Comparison of ENCODE assay signal across 8 cellular contexts in genomic region chr1:150974580-150975478, GRCh38. TPM values are rescaled to one million over a fixed set of nuclear protein-coding genes. Genes with fewer than 3 reads are reported as not detected.
DNase-seq lines count a peak whose midpoint lies in the region; ATAC-seq and TF ChIP-seq lines count a peak whose summit lies in the region.

TSS of gene CERS2 (minus strand) at chr1:150974835. CDS start at chr1:150969090, 5,745 bp downstream.

- intact Hi-C loops in ovary (cut with DNase I) (loop anchor here in 2 of 4 donors (5.0 to 10.0 kb wide), 3 partner anchors 50 to 413 kb away; partner anchors contain the start of genes ENSA (in 1 of the 2) and SETDB1 (in 1 of the 2)), thyroid gland (cut with DNase I) (no loop called here)

- peak within 1 kb of the TSS; percentile 90 for H3K27ac Mint-ChIP-seq in activated naive CD8-positive, alpha-beta T cell
- peak within 1 kb of the TSS; percentile 70 for H3K27ac Mint-ChIP-seq in glutamatergic neuron (ENCODE audit: unreplicated experiment)

- H4K20me1 ChIP-seq in SK-N-SH (ENCODE audit: insufficient read depth) = peaks cover 38% of the 10 kb centered on the region

- WGBS in SK-N-SH (ENCODE audit: low lambda C conversion rate) = 19% methylated on average over 29 of the region's 106 CpGs
- WGBS in ovary, 3 donors = 5 to 15% (median 13%) methylated on average over 38 to 97 of the region's 106 CpGs
- 24 to 25% methylated on average over 19 to 21 of the region's 106 CpGs for WGBS in thyroid gland, 2 donors

- peak within 1 kb of the TSS; percentile 37 for H2AFZ ChIP-seq in SK-N-SH (ENCODE audit: low read depth)

- ATAC-seq in GM21515 (IDR thresholded peaks at IDR 0.05; ENCODE audit: unreplicated experiment) = peak; percentile 46

- H3K4me3 ChIP-seq in SK-N-SH (ENCODE audit: low read depth in 2 of 2, low read length in 1 of 2) = peak within 1 kb of the TSS; percentile 72 to 79
- peak within 1 kb of the TSS; percentile 74 for H3K4me3 ChIP-seq in ovary
- peak within 1 kb of the TSS; percentile 13 to 83 (median 71) for H3K4me3 ChIP-seq in thyroid gland (replicated peaks in 1 of 3)

- TF ChIP-seq POLR2A in ovary (IDR thresholded peaks at IDR 0.05) (peak; percentile 13), thyroid gland (IDR thresholded peaks at IDR 0.05) (peak in 1 of 2 donors; percentile 76)

- peaks cover 22% of the 10 kb centered on the region for H3F3A ChIP-seq in SK-N-SH (replicated peaks; ENCODE audit: insufficient read depth)

- H3K4me1 ChIP-seq in SK-N-SH (ENCODE audit: control insufficient read depth in 1 of 2, insufficient read depth in 2 of 2, low read depth in 1 of 2, low read length in 1 of 2) (peaks cover 43 to 49% of the 10 kb centered on the region in 2 experiments), ovary (ENCODE audit: insufficient read depth) (peaks cover 33% of the 10 kb centered on the region), thyroid gland (peaks cover 49 to 60% of the 10 kb centered on the region in 2 donors)

- no peaks in the 10 kb centered on the region for H3K36me3 Mint-ChIP-seq in activated naive CD8-positive, alpha-beta T cell
- no peaks in the 10 kb centered on the region for H3K36me3 Mint-ChIP-seq in glutamatergic neuron (ENCODE audit: unreplicated experiment)

- TF ChIP-seq EP300 in SK-N-SH (IDR thresholded peaks at IDR 0.05; ENCODE audit: borderline replicate concordance in 1 of 2, low read depth in 1 of 2, low read length in 1 of 2) = no peak
- no peak for TF ChIP-seq EP300 in ovary (IDR thresholded peaks at IDR 0.05)

- H3K9me3 Mint-ChIP-seq in activated naive CD8-positive, alpha-beta T cell (ENCODE audit: low read depth) = no peaks in the 10 kb centered on the region
- peaks cover 4% of the 10 kb centered on the region for H3K9me3 Mint-ChIP-seq in glutamatergic neuron (ENCODE audit: unreplicated experiment)

- CTCF ChIA-PET in SK-N-SH (lab: Yijun Ruan, JAX) = interaction anchor here (0.7 to 17.0 kb wide), 4 partner anchors 16 to 414 kb away, joined by 3 to 371 read pairs (median 4); partner anchors contain the start of genes C1orf56 and MINDY1

- H3K27me3 ChIP-seq in SK-N-SH (ENCODE audit: insufficient read depth) (no peaks in the 10 kb centered on the region), ovary (no peaks in the 10 kb centered on the region), thyroid gland (no peaks in the 10 kb centered on the region)

- peak within 1 kb of the TSS; percentile 94 for H3K27ac ChIP-seq in KOPT-K1 (ENCODE audit: low read depth, low read length, poor library complexity, severe bottlenecking)
- H3K27ac ChIP-seq in SK-N-SH (ENCODE audit: low read depth in 2 of 2, low read length in 1 of 2) = peak within 1 kb of the TSS; percentile 62 to 85
- H3K27ac ChIP-seq in ovary = peak within 1 kb of the TSS; percentile 84 to 96
- H3K27ac ChIP-seq in thyroid gland = peak within 1 kb of the TSS; percentile 89 to 94 (median 92)

- peak within 1 kb of the TSS; percentile 89 for H3K4me2 ChIP-seq in SK-N-SH

- DNase-seq in D341Med (ENCODE audit: low spot score) (peak; percentile 96), SK-N-SH (peak; percentile 95), glutamatergic neuron (peak; percentile 85), ovary (peak; percentile 80 to 89 (median 85)), thyroid gland (peak; percentile 85 to 86)

- TF ChIP-seq CTCF in SK-N-SH (IDR thresholded peaks at IDR 0.05) (no peak), glutamatergic neuron (IDR thresholded peaks at IDR 0.05; ENCODE audit: partially characterized antibody, unreplicated experiment) (peak; percentile 9), ovary (IDR thresholded peaks at IDR 0.05) (no peak), thyroid gland (IDR thresholded peaks at IDR 0.05) (no peak)

- H3K9me3 ChIP-seq in KOPT-K1 (ENCODE audit: insufficient read depth, low read length, poor library complexity, severe bottlenecking) = no peaks in the 10 kb centered on the region
- no peaks in the 10 kb centered on the region for H3K9me3 ChIP-seq in SK-N-SH
- no peaks in the 10 kb centered on the region for H3K9me3 ChIP-seq in ovary
- no peaks in the 10 kb centered on the region for H3K9me3 ChIP-seq in thyroid gland

- H3K4me1 Mint-ChIP-seq in activated naive CD8-positive, alpha-beta T cell (ENCODE audit: low read depth) = peaks cover 67% of the 10 kb centered on the region
- peaks cover 29% of the 10 kb centered on the region for H3K4me1 Mint-ChIP-seq in glutamatergic neuron (ENCODE audit: low read depth, unreplicated experiment)

- peak within 1 kb of the TSS; percentile 92 for H3K9ac ChIP-seq in SK-N-SH

- peaks cover 52% of the 10 kb centered on the region for H3K79me2 ChIP-seq in SK-N-SH (ENCODE audit: insufficient read depth)

- no peaks in the 10 kb centered on the region for H3K27me3 Mint-ChIP-seq in activated naive CD8-positive, alpha-beta T cell
- H3K27me3 Mint-ChIP-seq in glutamatergic neuron (ENCODE audit: unreplicated experiment) = peaks cover 7% of the 10 kb centered on the region

- peak within 1 kb of the TSS; percentile 93 for H3K4me3 Mint-ChIP-seq in activated naive CD8-positive, alpha-beta T cell
- H3K4me3 Mint-ChIP-seq in glutamatergic neuron (ENCODE audit: unreplicated experiment) = peak within 1 kb of the TSS; percentile 82

- POLR2A ChIA-PET in SK-N-SH (lab: Yijun Ruan, JAX) = interaction anchor here (0.6 to 2.5 kb wide), 4 partner anchors 10 to 395 kb away, joined by 3 to 10 read pairs (median 4); partner anchors contain the start of genes MCL1 and MINDY1

- peaks cover 19% of the 10 kb centered on the region for H3K36me3 ChIP-seq in KOPT-K1 (ENCODE audit: insufficient read depth, low read length)
- no peaks in the 10 kb centered on the region for H3K36me3 ChIP-seq in SK-N-SH (replicated peaks in 1 of 2; ENCODE audit: control insufficient read depth in 1 of 2, insufficient read depth in 2 of 2, low read length in 1 of 2)
- no peaks in the 10 kb centered on the region for H3K36me3 ChIP-seq in ovary
- no peaks in the 10 kb centered on the region for H3K36me3 ChIP-seq in thyroid gland

- no peaks in the 10 kb centered on the region for H3K9me2 ChIP-seq in SK-N-SH

- no peak for TF ChIP-seq RAD21 in SK-N-SH (IDR thresholded peaks at IDR 0.05; ENCODE audit: low read length)

TF ChIP-seq in SK-N-SH, 30 proteins besides CTCF, POLR2A, EP300 and RAD21:
- TF ChIP-seq MEF2A (IDR thresholded peaks at IDR 0.05; ENCODE audit: borderline replicate concordance, low read depth) (no peak), POLR2AphosphoS5 (IDR thresholded peaks at IDR 0.05; ENCODE audit: low read depth, low read length) (0 out of 2 replicates have a peak, but pooled peaks have one; percentile 26), NFIC (IDR thresholded peaks at IDR 0.05; ENCODE audit: borderline replicate concordance) (no peak), TAF1 (IDR thresholded peaks at IDR 0.05; ENCODE audit: borderline replicate concordance, low read depth, low read length) (peak; percentile 45; the same call in 1 of the 2 replicates), FOXJ3 (CRISPR knock-in tag; IDR thresholded peaks at IDR 0.05) (no peak), SIN3A (IDR thresholded peaks at IDR 0.05; ENCODE audit: borderline replicate concordance, low read depth, low read length) (peak; percentile 59; the same call in 1 of the 2 replicates), FOXM1 (IDR thresholded peaks at IDR 0.05; ENCODE audit: low read depth) (no peak), CHD2 (IDR thresholded peaks at IDR 0.05; ENCODE audit: low read length, partially characterized antibody) (no peak), JUND (IDR thresholded peaks at IDR 0.05) (no peak)
- TF ChIP-seq, protein P1, sequence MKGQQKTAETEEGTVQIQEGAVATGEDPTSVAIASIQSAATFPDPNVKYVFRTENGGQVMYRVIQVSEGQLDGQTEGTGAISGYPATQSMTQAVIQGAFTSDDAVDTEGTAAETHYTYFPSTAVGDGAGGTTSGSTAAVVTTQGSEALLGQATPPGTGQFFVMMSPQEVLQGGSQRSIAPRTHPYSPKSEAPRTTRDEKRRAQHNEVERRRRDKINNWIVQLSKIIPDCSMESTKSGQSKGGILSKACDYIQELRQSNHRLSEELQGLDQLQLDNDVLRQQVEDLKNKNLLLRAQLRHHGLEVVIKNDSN (IDR thresholded peaks at IDR 0.05; ENCODE audit: borderline replicate concordance, low read depth) = no peak
- TF ChIP-seq, protein P2, sequence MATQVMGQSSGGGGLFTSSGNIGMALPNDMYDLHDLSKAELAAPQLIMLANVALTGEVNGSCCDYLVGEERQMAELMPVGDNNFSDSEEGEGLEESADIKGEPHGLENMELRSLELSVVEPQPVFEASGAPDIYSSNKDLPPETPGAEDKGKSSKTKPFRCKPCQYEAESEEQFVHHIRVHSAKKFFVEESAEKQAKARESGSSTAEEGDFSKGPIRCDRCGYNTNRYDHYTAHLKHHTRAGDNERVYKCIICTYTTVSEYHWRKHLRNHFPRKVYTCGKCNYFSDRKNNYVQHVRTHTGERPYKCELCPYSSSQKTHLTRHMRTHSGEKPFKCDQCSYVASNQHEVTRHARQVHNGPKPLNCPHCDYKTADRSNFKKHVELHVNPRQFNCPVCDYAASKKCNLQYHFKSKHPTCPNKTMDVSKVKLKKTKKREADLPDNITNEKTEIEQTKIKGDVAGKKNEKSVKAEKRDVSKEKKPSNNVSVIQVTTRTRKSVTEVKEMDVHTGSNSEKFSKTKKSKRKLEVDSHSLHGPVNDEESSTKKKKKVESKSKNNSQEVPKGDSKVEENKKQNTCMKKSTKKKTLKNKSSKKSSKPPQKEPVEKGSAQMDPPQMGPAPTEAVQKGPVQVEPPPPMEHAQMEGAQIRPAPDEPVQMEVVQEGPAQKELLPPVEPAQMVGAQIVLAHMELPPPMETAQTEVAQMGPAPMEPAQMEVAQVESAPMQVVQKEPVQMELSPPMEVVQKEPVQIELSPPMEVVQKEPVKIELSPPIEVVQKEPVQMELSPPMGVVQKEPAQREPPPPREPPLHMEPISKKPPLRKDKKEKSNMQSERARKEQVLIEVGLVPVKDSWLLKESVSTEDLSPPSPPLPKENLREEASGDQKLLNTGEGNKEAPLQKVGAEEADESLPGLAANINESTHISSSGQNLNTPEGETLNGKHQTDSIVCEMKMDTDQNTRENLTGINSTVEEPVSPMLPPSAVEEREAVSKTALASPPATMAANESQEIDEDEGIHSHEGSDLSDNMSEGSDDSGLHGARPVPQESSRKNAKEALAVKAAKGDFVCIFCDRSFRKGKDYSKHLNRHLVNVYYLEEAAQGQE (IDR thresholded peaks at IDR 0.05; ENCODE audit: low read depth, low read length) = 0 out of 2 replicates have a peak, but pooled peaks have one; percentile 31
TF ChIP-seq in SK-N-SH: peak in this region for 4.

RNA-seq across cellular contexts. Expression of gene CERS2, which starts in this region (rescaled TPM):
- polyA plus RNA-seq in SK-N-SH (2012; rRNA removed) = 150 and 225 TPM in 2 replicates
- 143 and 201 TPM in 2 replicates for polyA plus RNA-seq in SK-N-SH (2012; cell fraction: cytosol; rRNA removed)
- polyA plus RNA-seq in SK-N-SH (2012; cell fraction: nucleus; rRNA removed) = 99.8 and 170 TPM in 2 replicates
- 94.2 TPM for total RNA-seq in glutamatergic neuron (ENCODE audit: unreplicated experiment)
- 100 to 1,000 TPM in 5 of 7 donors, 10 to 100 TPM in 2; 91.9 to 198 (median 156) TPM for total RNA-seq in ovary
- polyA plus RNA-seq in ovary = 100 to 1,000 TPM; 124 to 339 TPM
- total RNA-seq in thyroid gland = 100 to 1,000 TPM; 158 to 183 (median 171) TPM

Comparison
In these comparisons a context has a peak if more than half of its experiments do, and no peak if none do; other contexts are left out.
1. Peak in every context shown above with its lines: DNase-seq, ATAC-seq, H3K4me3 ChIP-seq and H3K27ac ChIP-seq.